ENCODE assay signal across 14 cellular contexts in genomic region chr2:46702537-46702936, GRCh38. TPM values are rescaled to one million over a fixed set of nuclear protein-coding genes. Genes with fewer than 3 reads are reported as not detected.
DNase-seq lines count a peak whose midpoint lies in the region; TF ChIP-seq lines count a peak whose summit lies in the region.
"Had no signal": no experiment of that assay in that cellular context is flagged by ENCODE, and none has a peak within 500 bp of the region (broad histone marks: within the 10 kb centered on the region; RNA-seq: fewer than 3 reads in every experiment).

No MANE protein-coding gene starts in this region.

- H3K9ac ChIP-seq in Loucy (ENCODE audit: low read depth, low read length, poor library complexity, severe bottlenecking): no peak overlapping the region
- H3K9ac ChIP-seq: BLaER1 treated with 17β-estradiol and CSF1 and Interleukin-3, amounts not matched to agents 10 nM and 100 nM had no signal

- peaks cover 82% of the 10 kb centered on the region for H3K79me2 ChIP-seq in Loucy (ENCODE audit: insufficient read depth, low read length)

- H3K4me1 Mint-ChIP-seq in brain (peaks cover 56% of the 10 kb centered on the region), neural crest cell (peaks cover 40% of the 10 kb centered on the region)

- peaks cover 79% of the 10 kb centered on the region for H3K4me1 ChIP-seq in Loucy (ENCODE audit: insufficient read depth, low read length, poor library complexity, severe bottlenecking)

- H3F3A ChIP-seq in Loucy (ENCODE audit: low read depth): no peaks in the 10 kb centered on the region

- no peaks in the 10 kb centered on the region for H3K9me3 ChIP-seq in Loucy (ENCODE audit: insufficient read depth, low read depth, low read length)
- H3K9me3 ChIP-seq: BLaER1 treated with 17β-estradiol and CSF1 and Interleukin-3, amounts not matched to agents 10 nM and 100 nM had no signal

- H3K4me3 ChIP-seq in BJ (ENCODE audit: low read depth, low read length): peak overlapping the region; percentile 97
- peak overlapping the region; percentile 91 for H3K4me3 ChIP-seq in Loucy (ENCODE audit: low read length, poor library complexity, severe bottlenecking)
- H3K4me3 ChIP-seq: BLaER1 treated with 17β-estradiol and CSF1 and Interleukin-3, amounts not matched to agents 10 nM and 100 nM had no signal

- H4K20me1 ChIP-seq in Loucy (ENCODE audit: insufficient read depth, low read length, poor library complexity, severe bottlenecking): peaks cover 73% of the 10 kb centered on the region

- H3K4me2 ChIP-seq in Loucy (ENCODE audit: low read depth, low read length, poor library complexity, severe bottlenecking): peak overlapping the region; percentile 85
- H3K4me2 ChIP-seq: BLaER1 treated with 17β-estradiol and CSF1 and Interleukin-3, amounts not matched to agents 10 nM and 100 nM had no signal

- POLR2A ChIA-PET in BJ (lab: Charles Lee): interaction anchor here (0.7 kb wide), 1 partner anchor 188 kb away, joined by 5 read pairs; no protein-coding TSS in a partner anchor

- H3K9me2 ChIP-seq in Loucy (replicated peaks; ENCODE audit: low read depth, low read length): no peaks in the 10 kb centered on the region

- H3K36me3 Mint-ChIP-seq in brain (no peaks in the 10 kb centered on the region), neural crest cell (ENCODE audit: low read depth) (no peaks in the 10 kb centered on the region)

- peak overlapping the region; percentile 3 to 70 (median 17) for H3K4me3 Mint-ChIP-seq in brain
- H3K4me3 Mint-ChIP-seq in neural crest cell: peak overlapping the region; percentile 32

- no peak overlapping the region for H3K27ac Mint-ChIP-seq in brain
- H3K27ac Mint-ChIP-seq in neural crest cell (ENCODE audit: unreplicated experiment): no peak overlapping the region

- no peak overlapping the region for H2AFZ ChIP-seq in Loucy (ENCODE audit: low read length)

- CTCF ChIA-PET in BJ (lab: Yijun Ruan, JAX): interaction anchor here (0.6 to 2.3 kb wide), 6 partner anchors 19 to 186 kb away, joined by 3 to 8 read pairs (median 4); no protein-coding TSS in a partner anchor

- DNase-seq in BJ (ENCODE audit: low read depth): no peak
- DNase-seq in neural crest cell (ENCODE audit: low read depth, low spot score): no peak
- no peak for DNase-seq in nucleus accumbens (lab: John Stamatoyannopoulos, UW)
- DNase-seq in activated CD4-positive, CD25-positive, alpha-beta regulatory T cell treated with anti-CD3 and anti-CD28 coated beads, Interleukin-2, amount 50 U/mL, for 72 hours: no peak
- no peak for DNase-seq in SKM-1 treated with dmso at 0.1 percent for 144 hours (lab: John Stamatoyannopoulos, UW; ENCODE audit: unreplicated experiment)
- no peak for DNase-seq in NCI-H1417 treated with DMSO at 0.1 percent for 48 hours (lab: John Stamatoyannopoulos, UW)
- DNase-seq: DMS53, MV-4-11, NCI-H1436 treated with DMSO at 0.1 percent for 48 hours, NCI-H2227 treated with DMSO at 0.1 percent for 48 hours, NCI-H69 had no signal

- H3K27me3 Mint-ChIP-seq in brain (peaks cover 12% of the 10 kb centered on the region), neural crest cell (ENCODE audit: low read depth) (no peaks in the 10 kb centered on the region)

- H3K27me3 ChIP-seq in BJ (ENCODE audit: control insufficient read depth, insufficient read depth, low read length): no peaks in the 10 kb centered on the region
- no peaks in the 10 kb centered on the region for H3K27me3 ChIP-seq in Loucy (ENCODE audit: insufficient read depth, low read length, poor library complexity, severe bottlenecking)
- H3K27me3 ChIP-seq: BLaER1 treated with 17β-estradiol and CSF1 and Interleukin-3, amounts not matched to agents 10 nM and 100 nM had no signal

- TF ChIP-seq CTCF in BJ (IDR thresholded peaks at IDR 0.05; ENCODE audit: insufficient read depth, low read depth, low read length) (no peak), Loucy (conservative IDR thresholded peaks at IDR 0.05; ENCODE audit: low read length) (no peak), brain (conservative IDR thresholded peaks at IDR 0.05) (no peak), neural crest cell (conservative IDR thresholded peaks at IDR 0.05) (no peak)

- H3K36me3 ChIP-seq in BJ (ENCODE audit: control insufficient read depth, insufficient read depth, low read length) (peaks cover 2% of the 10 kb centered on the region; the same call in 1 of the 2 replicates), Loucy (ENCODE audit: insufficient read depth, low read length) (no peaks in the 10 kb centered on the region)

- H3K9me3 Mint-ChIP-seq in brain (no peaks in the 10 kb centered on the region), neural crest cell (no peaks in the 10 kb centered on the region)

RNA-seq across cellular contexts. Expression of gene SOCS5, which starts 3.4 kb away (rescaled TPM):
- polyA plus RNA-seq in BJ (2011; rRNA removed) (74.1 and 128 TPM in 2 replicates), brain (ENCODE audit: insufficient read depth, low read depth, low replicate concordance) (6.8 TPM)
- 145 and 165 TPM in 2 replicates for polyA minus RNA-seq in BJ (2011; rRNA and poly(A)+ RNA removed)
- total RNA-seq in neural crest cell: 14.7 and 15.6 TPM in 2 replicates
